ENCODE assay signal across 18 cellular contexts in genomic region chr10:96254976-96255375, GRCh38. TPM values are rescaled to one million over a fixed set of nuclear protein-coding genes. Genes with fewer than 3 reads are reported as not detected.
A peak's percentile ranks its signal among the peaks of the same experiment; 100 is the strongest.
DNase-seq lines count a peak whose midpoint lies in the region; ATAC-seq, FAIRE-seq and TF ChIP-seq lines count a peak whose summit lies in the region.
"Had no signal": no experiment of that assay in that cellular context is flagged by ENCODE, and none has a peak within 500 bp of the region (broad histone marks: within the 10 kb centered on the region; RNA-seq: fewer than 3 reads in every experiment).

No MANE protein-coding gene starts in this region.

- H3K36me3 Mint-ChIP-seq in activated B cell treated with CpG ODN at 0.5 μM for 24 hours (ENCODE audit: low read depth) (peaks cover 68% of the 10 kb centered on the region), neural progenitor cell (no peaks in the 10 kb centered on the region), type B pancreatic cell (peaks cover 1% of the 10 kb centered on the region)
- H3K36me3 Mint-ChIP-seq: CD8-positive, alpha-beta T cell had no signal

- H3K27me3 Mint-ChIP-seq in activated B cell treated with CpG ODN at 0.5 μM for 24 hours (no peaks in the 10 kb centered on the region), neural progenitor cell (ENCODE audit: insufficient read depth, low read depth) (peaks cover 2% of the 10 kb centered on the region), type B pancreatic cell (no peaks in the 10 kb centered on the region)

- H3K4me3 Mint-ChIP-seq in activated B cell treated with CpG ODN at 0.5 μM for 24 hours (no peak overlapping the region), neural progenitor cell (no peak overlapping the region), type B pancreatic cell (peak overlapping the region; percentile 33)
- H3K4me3 Mint-ChIP-seq: CD14-positive monocyte; CD8-positive, alpha-beta T cell; H9 had no signal

- no peak overlapping the region for H3K27ac ChIP-seq in neural progenitor cell
- H3K27ac ChIP-seq in effector memory CD4-positive, alpha-beta T cell (ENCODE audit: insufficient read depth, low read length, poor library complexity, severe bottlenecking) = no peak overlapping the region

- no peaks in the 10 kb centered on the region for H3K79me2 ChIP-seq in neural progenitor cell (ENCODE audit: low read depth)

- intact Hi-C loops in activated B cell treated with CpG ODN at 0.5 μM for 24 hours (cut with micrococcal nuclease) = loop anchor here (5.0 kb wide), 1 partner anchor 37 kb away; no protein-coding TSS in a partner anchor

- H3K4me3 ChIP-seq in neural progenitor cell (no peak overlapping the region), foreskin fibroblast (ENCODE audit: low read depth in 1 of 2, low read length in 2 of 2) (no peak overlapping the region)
- no peak overlapping the region for H3K4me3 ChIP-seq in effector memory CD4-positive, alpha-beta T cell (ENCODE audit: insufficient read depth, low read depth, low read length, poor library complexity, severe bottlenecking)
- H3K4me3 ChIP-seq: K562 had no signal

- peak overlapping the region; percentile 77 for H3K27ac Mint-ChIP-seq in activated B cell treated with CpG ODN at 0.5 μM for 24 hours
- H3K27ac Mint-ChIP-seq in neural progenitor cell = no peak overlapping the region
- H3K27ac Mint-ChIP-seq in type B pancreatic cell = no peak overlapping the region
- H3K27ac Mint-ChIP-seq: CD14-positive monocyte; CD8-positive, alpha-beta T cell had no signal

- peaks cover 12% of the 10 kb centered on the region for H3F3A ChIP-seq in neural progenitor cell (ENCODE audit: low read depth)

- peaks cover 83% of the 10 kb centered on the region for H3K4me1 Mint-ChIP-seq in activated B cell treated with CpG ODN at 0.5 μM for 24 hours
- H3K4me1 Mint-ChIP-seq in neural progenitor cell = peaks cover 16% of the 10 kb centered on the region
- peaks cover 17% of the 10 kb centered on the region for H3K4me1 Mint-ChIP-seq in type B pancreatic cell (ENCODE audit: unreplicated experiment)

- H3K27me3 ChIP-seq in neural progenitor cell = no peaks in the 10 kb centered on the region
- no peaks in the 10 kb centered on the region for H3K27me3 ChIP-seq in effector memory CD4-positive, alpha-beta T cell (replicated peaks; ENCODE audit: control insufficient read depth, insufficient read depth, low read length, poor library complexity, severe bottlenecking)

- peak overlapping the region; percentile 59 for H3K4me2 ChIP-seq in neural progenitor cell

- TF ChIP-seq POLR2A in GM12892 (IDR thresholded peaks at IDR 0.05; ENCODE audit: low read depth, low read length) = no peak

- H3K4me1 ChIP-seq in neural progenitor cell = peaks cover 14% of the 10 kb centered on the region
- H3K4me1 ChIP-seq in effector memory CD4-positive, alpha-beta T cell (ENCODE audit: control insufficient read depth, insufficient read depth, low read length, poor library complexity, severe bottlenecking) = no peaks in the 10 kb centered on the region

- H4K20me1 ChIP-seq in neural progenitor cell (ENCODE audit: low read depth) = no peaks in the 10 kb centered on the region

- TF ChIP-seq CTCF in activated B cell treated with CpG ODN at 0.5 μM for 24 hours (IDR thresholded peaks at IDR 0.05) = no peak
- no peak for TF ChIP-seq CTCF in neural progenitor cell (IDR thresholded peaks at IDR 0.05)
- TF ChIP-seq CTCF in type B pancreatic cell (conservative IDR thresholded peaks at IDR 0.05) = no peak
- TF ChIP-seq CTCF in foreskin fibroblast (IDR thresholded peaks at IDR 0.05; ENCODE audit: low read depth, low read length) = no peak

- ATAC-seq in activated B cell treated with CpG ODN at 0.5 μM for 24 hours (ENCODE audit: low read depth) (no peak), HG03342 (IDR thresholded peaks at IDR 0.05; ENCODE audit: unreplicated experiment) (no peak)
- ATAC-seq: CD8-positive, alpha-beta T cell; K562 had no signal

- no peak overlapping the region for H3K9ac ChIP-seq in neural progenitor cell

- CTCF ChIA-PET in activated B cell treated with CpG ODN at 0.5 μM for 24 hours (lab: Charles Lee) = interaction anchor here (4.2 kb wide), 1 partner anchor 25 kb away, joined by 13 read pairs; no protein-coding TSS in a partner anchor

- POLR2A ChIA-PET in activated B cell treated with CpG ODN at 0.5 μM for 24 hours (lab: Charles Lee) = interaction anchor here (1.6 to 11.2 kb wide), 4 partner anchors 10 to 24 kb away, joined by 4 to 93 read pairs (median 5); partner anchors contain the start of gene BLNK

- no peaks in the 10 kb centered on the region for H3K9me3 ChIP-seq in neural progenitor cell (ENCODE audit: low read depth)
- H3K9me3 ChIP-seq in effector memory CD4-positive, alpha-beta T cell (ENCODE audit: control insufficient read depth, low read length) = no peaks in the 10 kb centered on the region
- H3K9me3 ChIP-seq: Caco-2 had no signal

- peak; percentile 48 for FAIRE-seq in GM12892 (lab: Jason Lieb, UNC)
- FAIRE-seq: A204.1, GM18507, K562 had no signal

- DNase-seq in GM12892 (ENCODE audit: insufficient read length) (no peak), activated B cell treated with CpG ODN at 0.5 μM for 24 hours (no peak), neural progenitor cell (ENCODE audit: low spot score) (no peak), type B pancreatic cell (ENCODE audit: extremely low spot score, unreplicated experiment) (no peak), foreskin fibroblast (no peak)
- DNase-seq in effector memory CD4-positive, alpha-beta T cell = no peak
- DNase-seq: Caco-2; CD8-positive, alpha-beta T cell; GOT3; H9 had no signal

- no peaks in the 10 kb centered on the region for H3K36me3 ChIP-seq in neural progenitor cell
- H3K36me3 ChIP-seq in effector memory CD4-positive, alpha-beta T cell (ENCODE audit: control insufficient read depth, insufficient read depth, low read length) = no peaks in the 10 kb centered on the region

- no peaks in the 10 kb centered on the region for H3K9me3 Mint-ChIP-seq in activated B cell treated with CpG ODN at 0.5 μM for 24 hours
- no peaks in the 10 kb centered on the region for H3K9me3 Mint-ChIP-seq in neural progenitor cell
- H3K9me3 Mint-ChIP-seq in type B pancreatic cell = no peaks in the 10 kb centered on the region
- H3K9me3 Mint-ChIP-seq: CD14-positive monocyte; CD8-positive, alpha-beta T cell; H9 had no signal

- H2AFZ ChIP-seq in neural progenitor cell (replicated peaks) = no peak overlapping the region

RNA-seq across cellular contexts. Expression of gene BLNK, which starts 16.4 kb away (rescaled TPM):
- polyA plus RNA-seq in GM12892 (2012; ENCODE audit: missing spikeins) = 106 TPM
- 238 and 267 TPM in 2 replicates for total RNA-seq in activated B cell treated with CpG ODN at 0.5 μM for 24 hours
- not detected in 2 replicates for total RNA-seq in neural progenitor cell (ENCODE audit: low replicate concordance)
- total RNA-seq in type B pancreatic cell (ENCODE audit: low replicate concordance) = 21.7 and 59.8 TPM in 2 replicates
- total RNA-seq: H9, K562 had no signal
- polyA plus RNA-seq: AG04450, BJ, K562 had no signal

RNA-seq across cellular contexts. Expression of gene DNTT, which starts 49.3 kb away (rescaled TPM):
- polyA plus RNA-seq in GM12892 (2012; ENCODE audit: missing spikeins) = not detected
- total RNA-seq in activated B cell treated with CpG ODN at 0.5 μM for 24 hours (0.11 TPM in 1 of 2 replicates, not detected in the other), neural progenitor cell (ENCODE audit: low replicate concordance) (not detected in 2 replicates), type B pancreatic cell (ENCODE audit: low replicate concordance) (not detected in 2 replicates)
- total RNA-seq: Caco-2; CD8-positive, alpha-beta T cell; H9; HT-29; K562 had no signal
- polyA plus RNA-seq: AG04450, BJ, CD14-positive monocyte, K562 had no signal

Comparison
In these comparisons a context has a peak if more than half of its experiments do, and no peak if none do; other contexts are left out.
1. RNA of gene BLNK, which starts 16.4 kb away (total RNA-seq): 238 to 267 TPM in activated B cell treated with CpG ODN at 0.5 μM for 24 hours and 21.7 to 59.8 TPM in type B pancreatic cell; not detected in neural progenitor cell; every median in the first group is over 10 times any median in the second.